ENCODE assay signal across 1 cellular context in the genomic region with DNA sequence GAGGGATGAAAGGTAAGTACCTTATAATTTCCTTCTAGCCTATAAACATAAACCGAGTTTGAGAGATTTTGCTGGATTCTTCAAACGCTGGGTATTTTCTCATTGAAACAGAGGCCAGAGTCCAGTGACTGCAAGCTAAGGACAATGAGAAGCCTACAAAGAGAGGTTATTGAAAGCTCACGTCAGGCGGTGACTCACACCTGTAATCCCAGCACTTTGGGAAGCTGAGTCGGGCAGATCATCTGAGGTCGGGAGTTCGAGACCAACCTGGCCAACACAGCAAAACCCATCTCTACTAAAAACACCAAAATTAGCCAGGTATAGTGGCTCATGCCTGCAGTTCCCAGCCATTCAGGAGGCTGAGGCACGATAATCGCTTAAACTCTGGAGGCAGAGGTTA.
TF ChIP-seq lines count a peak whose summit lies in the region.

No MANE protein-coding gene starts in this region.

TF ChIP-seq in HepG2, 621 proteins besides CTCF, POLR2A, EP300 and RAD21 (continued from another document):
- TF ChIP-seq, protein P1, sequence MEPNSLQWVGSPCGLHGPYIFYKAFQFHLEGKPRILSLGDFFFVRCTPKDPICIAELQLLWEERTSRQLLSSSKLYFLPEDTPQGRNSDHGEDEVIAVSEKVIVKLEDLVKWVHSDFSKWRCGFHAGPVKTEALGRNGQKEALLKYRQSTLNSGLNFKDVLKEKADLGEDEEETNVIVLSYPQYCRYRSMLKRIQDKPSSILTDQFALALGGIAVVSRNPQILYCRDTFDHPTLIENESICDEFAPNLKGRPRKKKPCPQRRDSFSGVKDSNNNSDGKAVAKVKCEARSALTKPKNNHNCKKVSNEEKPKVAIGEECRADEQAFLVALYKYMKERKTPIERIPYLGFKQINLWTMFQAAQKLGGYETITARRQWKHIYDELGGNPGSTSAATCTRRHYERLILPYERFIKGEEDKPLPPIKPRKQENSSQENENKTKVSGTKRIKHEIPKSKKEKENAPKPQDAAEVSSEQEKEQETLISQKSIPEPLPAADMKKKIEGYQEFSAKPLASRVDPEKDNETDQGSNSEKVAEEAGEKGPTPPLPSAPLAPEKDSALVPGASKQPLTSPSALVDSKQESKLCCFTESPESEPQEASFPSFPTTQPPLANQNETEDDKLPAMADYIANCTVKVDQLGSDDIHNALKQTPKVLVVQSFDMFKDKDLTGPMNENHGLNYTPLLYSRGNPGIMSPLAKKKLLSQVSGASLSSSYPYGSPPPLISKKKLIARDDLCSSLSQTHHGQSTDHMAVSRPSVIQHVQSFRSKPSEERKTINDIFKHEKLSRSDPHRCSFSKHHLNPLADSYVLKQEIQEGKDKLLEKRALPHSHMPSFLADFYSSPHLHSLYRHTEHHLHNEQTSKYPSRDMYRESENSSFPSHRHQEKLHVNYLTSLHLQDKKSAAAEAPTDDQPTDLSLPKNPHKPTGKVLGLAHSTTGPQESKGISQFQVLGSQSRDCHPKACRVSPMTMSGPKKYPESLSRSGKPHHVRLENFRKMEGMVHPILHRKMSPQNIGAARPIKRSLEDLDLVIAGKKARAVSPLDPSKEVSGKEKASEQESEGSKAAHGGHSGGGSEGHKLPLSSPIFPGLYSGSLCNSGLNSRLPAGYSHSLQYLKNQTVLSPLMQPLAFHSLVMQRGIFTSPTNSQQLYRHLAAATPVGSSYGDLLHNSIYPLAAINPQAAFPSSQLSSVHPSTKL (CRISPR knock-in tag; IDR thresholded peaks at IDR 0.05), result peak; percentile 32; the same call in 1 of the 2 replicates
- TF ChIP-seq FOXA3 (CRISPR knock-in tag; IDR thresholded peaks at IDR 0.05) (peak; percentile 14; the same call in 1 of the 2 replicates), ZKSCAN8 (CRISPR knock-in tag; IDR thresholded peaks at IDR 0.05; ENCODE audit: borderline replicate concordance) (no peak), HNRNPUL1 (IDR thresholded peaks at IDR 0.05; ENCODE audit: low read depth, low read length) (no peak), TARDBP (CRISPR knock-in tag; IDR thresholded peaks at IDR 0.05) (no peak), TAF15 (IDR thresholded peaks at IDR 0.05; ENCODE audit: low read depth, low read length, poor library complexity, severe bottlenecking) (no peak), CBX2 (IDR thresholded peaks at IDR 0.05; ENCODE audit: low read depth, low read length) (no peak), CBX2 (CRISPR knock-in tag; IDR thresholded peaks at IDR 0.05; ENCODE audit: low read depth) (no peak), THYN1 (CRISPR knock-in tag; IDR thresholded peaks at IDR 0.05; ENCODE audit: borderline replicate concordance, low read depth) (no peak), STAG1 (CRISPR knock-in tag; IDR thresholded peaks at IDR 0.05) (no peak), CBX1 (IDR thresholded peaks at IDR 0.05; ENCODE audit: low read depth) (no peak), ZNF143 (CRISPR knock-in tag; IDR thresholded peaks at IDR 0.05) (no peak), NCOR1 (IDR thresholded peaks at IDR 0.05; ENCODE audit: borderline replicate concordance, low read length) (peak; percentile 33; the same call in 1 of the 2 replicates), ZMYM3 (CRISPR knock-in tag; IDR thresholded peaks at IDR 0.05) (peak; percentile 76), ELF3 (CRISPR knock-in tag; IDR thresholded peaks at IDR 0.05) (no peak), CCDC6 (CRISPR knock-in tag; IDR thresholded peaks at IDR 0.05) (no peak), YY1 (IDR thresholded peaks at IDR 0.05; ENCODE audit: insufficient read depth, insufficient replicate concordance, low read depth, low read length) (no peak), SOX13 (IDR thresholded peaks at IDR 0.05) (no peak), SOX13 (CRISPR knock-in tag; conservative IDR thresholded peaks at IDR 0.05 in 1 of 2, IDR thresholded peaks at IDR 0.05 in 1 of 2) (peak in 1 of 2 experiments; percentile 56; a peak in 1 of 4 replicates), NCOA2 (CRISPR knock-in tag; IDR thresholded peaks at IDR 0.05) (no peak), ZNF556 (CRISPR knock-in tag; IDR thresholded peaks at IDR 0.05; ENCODE audit: borderline replicate concordance) (no peak), ZNF775 (CRISPR knock-in tag; IDR thresholded peaks at IDR 0.05; ENCODE audit: borderline replicate concordance) (no peak), ZMYM2 (CRISPR knock-in tag; IDR thresholded peaks at IDR 0.05) (peak; percentile 88), JUND (CRISPR knock-in tag; IDR thresholded peaks at IDR 0.05) (peak; percentile 61; the same call in 1 of the 2 replicates), CEBPB (IDR thresholded peaks at IDR 0.05; ENCODE audit: borderline replicate concordance, low read depth, low read length) (no peak), ZNF367 (CRISPR knock-in tag; IDR thresholded peaks at IDR 0.05; ENCODE audit: borderline replicate concordance) (no peak), PAF1 (CRISPR knock-in tag; IDR thresholded peaks at IDR 0.05) (no peak), ZNF468 (CRISPR knock-in tag; IDR thresholded peaks at IDR 0.05) (no peak), NFATC3 (CRISPR knock-in tag; IDR thresholded peaks at IDR 0.05) (no peak), ESRRA (CRISPR knock-in tag; IDR thresholded peaks at IDR 0.05; ENCODE audit: low read depth) (no peak)
- TF ChIP-seq, protein P2, sequence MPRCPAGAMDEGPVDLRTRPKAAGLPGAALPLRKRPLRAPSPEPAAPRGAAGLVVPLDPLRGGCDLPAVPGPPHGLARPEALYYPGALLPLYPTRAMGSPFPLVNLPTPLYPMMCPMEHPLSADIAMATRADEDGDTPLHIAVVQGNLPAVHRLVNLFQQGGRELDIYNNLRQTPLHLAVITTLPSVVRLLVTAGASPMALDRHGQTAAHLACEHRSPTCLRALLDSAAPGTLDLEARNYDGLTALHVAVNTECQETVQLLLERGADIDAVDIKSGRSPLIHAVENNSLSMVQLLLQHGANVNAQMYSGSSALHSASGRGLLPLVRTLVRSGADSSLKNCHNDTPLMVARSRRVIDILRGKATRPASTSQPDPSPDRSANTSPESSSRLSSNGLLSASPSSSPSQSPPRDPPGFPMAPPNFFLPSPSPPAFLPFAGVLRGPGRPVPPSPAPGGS (CRISPR knock-in tag; IDR thresholded peaks at IDR 0.05), result no peak
- TF ChIP-seq, protein P3, sequence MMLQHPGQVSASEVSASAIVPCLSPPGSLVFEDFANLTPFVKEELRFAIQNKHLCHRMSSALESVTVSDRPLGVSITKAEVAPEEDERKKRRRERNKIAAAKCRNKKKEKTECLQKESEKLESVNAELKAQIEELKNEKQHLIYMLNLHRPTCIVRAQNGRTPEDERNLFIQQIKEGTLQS (CRISPR knock-in tag; IDR thresholded peaks at IDR 0.05), result 0 out of 2 replicates have a peak, but pooled peaks have one; percentile 41
- TF ChIP-seq, protein P4, sequence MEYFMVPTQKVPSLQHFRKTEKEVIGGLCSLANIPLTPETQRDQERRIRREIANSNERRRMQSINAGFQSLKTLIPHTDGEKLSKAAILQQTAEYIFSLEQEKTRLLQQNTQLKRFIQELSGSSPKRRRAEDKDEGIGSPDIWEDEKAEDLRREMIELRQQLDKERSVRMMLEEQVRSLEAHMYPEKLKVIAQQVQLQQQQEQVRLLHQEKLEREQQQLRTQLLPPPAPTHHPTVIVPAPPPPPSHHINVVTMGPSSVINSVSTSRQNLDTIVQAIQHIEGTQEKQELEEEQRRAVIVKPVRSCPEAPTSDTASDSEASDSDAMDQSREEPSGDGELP (IDR thresholded peaks at IDR 0.05; ENCODE audit: borderline replicate concordance, low read depth), result no peak
- TF ChIP-seq, protein P5, sequence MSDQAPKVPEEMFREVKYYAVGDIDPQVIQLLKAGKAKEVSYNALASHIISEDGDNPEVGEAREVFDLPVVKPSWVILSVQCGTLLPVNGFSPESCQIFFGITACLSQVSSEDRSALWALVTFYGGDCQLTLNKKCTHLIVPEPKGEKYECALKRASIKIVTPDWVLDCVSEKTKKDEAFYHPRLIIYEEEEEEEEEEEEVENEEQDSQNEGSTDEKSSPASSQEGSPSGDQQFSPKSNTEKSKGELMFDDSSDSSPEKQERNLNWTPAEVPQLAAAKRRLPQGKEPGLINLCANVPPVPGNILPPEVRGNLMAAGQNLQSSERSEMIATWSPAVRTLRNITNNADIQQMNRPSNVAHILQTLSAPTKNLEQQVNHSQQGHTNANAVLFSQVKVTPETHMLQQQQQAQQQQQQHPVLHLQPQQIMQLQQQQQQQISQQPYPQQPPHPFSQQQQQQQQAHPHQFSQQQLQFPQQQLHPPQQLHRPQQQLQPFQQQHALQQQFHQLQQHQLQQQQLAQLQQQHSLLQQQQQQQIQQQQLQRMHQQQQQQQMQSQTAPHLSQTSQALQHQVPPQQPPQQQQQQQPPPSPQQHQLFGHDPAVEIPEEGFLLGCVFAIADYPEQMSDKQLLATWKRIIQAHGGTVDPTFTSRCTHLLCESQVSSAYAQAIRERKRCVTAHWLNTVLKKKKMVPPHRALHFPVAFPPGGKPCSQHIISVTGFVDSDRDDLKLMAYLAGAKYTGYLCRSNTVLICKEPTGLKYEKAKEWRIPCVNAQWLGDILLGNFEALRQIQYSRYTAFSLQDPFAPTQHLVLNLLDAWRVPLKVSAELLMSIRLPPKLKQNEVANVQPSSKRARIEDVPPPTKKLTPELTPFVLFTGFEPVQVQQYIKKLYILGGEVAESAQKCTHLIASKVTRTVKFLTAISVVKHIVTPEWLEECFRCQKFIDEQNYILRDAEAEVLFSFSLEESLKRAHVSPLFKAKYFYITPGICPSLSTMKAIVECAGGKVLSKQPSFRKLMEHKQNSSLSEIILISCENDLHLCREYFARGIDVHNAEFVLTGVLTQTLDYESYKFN (CRISPR knock-in tag; conservative IDR thresholded peaks at IDR 0.05), result no peak; the same call in 1 of the 2 replicates
- TF ChIP-seq, protein P6, sequence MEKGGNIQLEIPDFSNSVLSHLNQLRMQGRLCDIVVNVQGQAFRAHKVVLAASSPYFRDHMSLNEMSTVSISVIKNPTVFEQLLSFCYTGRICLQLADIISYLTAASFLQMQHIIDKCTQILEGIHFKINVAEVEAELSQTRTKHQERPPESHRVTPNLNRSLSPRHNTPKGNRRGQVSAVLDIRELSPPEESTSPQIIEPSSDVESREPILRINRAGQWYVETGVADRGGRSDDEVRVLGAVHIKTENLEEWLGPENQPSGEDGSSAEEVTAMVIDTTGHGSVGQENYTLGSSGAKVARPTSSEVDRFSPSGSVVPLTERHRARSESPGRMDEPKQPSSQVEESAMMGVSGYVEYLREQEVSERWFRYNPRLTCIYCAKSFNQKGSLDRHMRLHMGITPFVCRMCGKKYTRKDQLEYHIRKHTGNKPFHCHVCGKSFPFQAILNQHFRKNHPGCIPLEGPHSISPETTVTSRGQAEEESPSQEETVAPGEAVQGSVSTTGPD (CRISPR knock-in tag; IDR thresholded peaks at IDR 0.05), result no peak
TF ChIP-seq in HepG2: peak in this region for 15.
